In the genomic region with DNA sequence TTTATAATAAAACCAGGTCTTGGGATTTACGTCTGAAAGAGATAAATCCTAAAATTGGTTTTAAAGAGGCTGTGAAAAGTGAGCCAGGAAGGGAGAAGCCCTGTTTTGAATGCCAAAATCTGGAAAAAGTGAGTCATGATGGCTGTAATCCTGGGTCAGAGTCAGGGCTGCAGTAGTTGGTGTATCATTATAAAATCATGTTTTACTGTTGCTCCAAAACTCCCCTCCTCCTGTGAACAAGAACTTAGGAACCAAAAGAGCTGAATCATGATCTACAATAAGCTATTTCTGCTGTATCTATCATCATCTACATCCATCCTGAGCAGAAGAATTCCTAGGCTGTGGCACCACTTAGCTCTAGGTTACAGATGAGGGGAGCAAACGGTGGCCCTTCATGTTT, we compare ENCODE assay signal across 15 cellular contexts.
A peak's percentile ranks its signal among the peaks of the same experiment; 100 is the strongest.
DNase-seq lines count a peak whose midpoint lies in the region; ATAC-seq and FAIRE-seq lines count a peak whose summit lies in the region.
"Had no signal": no experiment of that assay in that cellular context is flagged by ENCODE, and none has a peak within 500 bp of the region (broad histone marks: within the 10 kb centered on the region; RNA-seq: fewer than 3 reads in every experiment).

No MANE protein-coding gene starts in this region.

- H3K27ac Mint-ChIP-seq in stimulated activated naive CD8-positive, alpha-beta T cell treated with anti-CD3 and anti-CD28 coated beads, Interleukin-15, amount 100 ng/mL, for 72 hours = no peak overlapping the region
- H3K27ac Mint-ChIP-seq: naive B cell, T-cell had no signal

- no peak overlapping the region for H3K4me3 ChIP-seq in MG63
- H3K4me3 ChIP-seq in skeletal muscle cell (ENCODE audit: low read depth, low read length) = no peak overlapping the region
- H3K4me3 ChIP-seq: PC-9, stomach had no signal

- peak; percentile 0 for DNase-seq in EL
- DNase-seq in MG63 = peak; percentile 72
- peak; percentile 87 for DNase-seq in fibroblast of peridontal ligament (ENCODE audit: extremely low read depth)
- DNase-seq in skeletal muscle cell (ENCODE audit: low read depth) = peak; percentile 82
- no peak for DNase-seq in frontal cortex (ENCODE audit: low spot score in 2 of 2)
- DNase-seq in stimulated activated naive CD8-positive, alpha-beta T cell treated with anti-CD3 and anti-CD28 coated beads, Interleukin-15, amount 100 ng/mL, for 72 hours = no peak
- DNase-seq: activated T-cell treated with anti-CD3 and anti-CD28 coated beads for 4 hours, naive B cell, NCI-H345, PC-9, stomach, T-cell had no signal

- no peaks in the 10 kb centered on the region for H3K27me3 ChIP-seq in MG63
- H3K27me3 ChIP-seq: stomach had no signal

- H3K4me3 Mint-ChIP-seq in stimulated activated naive CD8-positive, alpha-beta T cell treated with anti-CD3 and anti-CD28 coated beads, Interleukin-15, amount 100 ng/mL, for 72 hours = no peak overlapping the region
- H3K4me3 Mint-ChIP-seq: naive B cell, T-cell had no signal

- H3K36me3 ChIP-seq in MG63 = no peaks in the 10 kb centered on the region
- H3K36me3 ChIP-seq: stomach had no signal

- no peak for ATAC-seq in stimulated activated naive CD8-positive, alpha-beta T cell treated with anti-CD3 and anti-CD28 coated beads, Interleukin-15, amount 100 ng/mL, for 72 hours
- ATAC-seq in GM18502 (IDR thresholded peaks at IDR 0.05; ENCODE audit: poor library complexity, unreplicated experiment) (no peak), HG03439 (IDR thresholded peaks at IDR 0.05; ENCODE audit: unreplicated experiment) (no peak)
- ATAC-seq: sciatic nerve, T-cell had no signal

- H3K27me3 Mint-ChIP-seq in stimulated activated naive CD8-positive, alpha-beta T cell treated with anti-CD3 and anti-CD28 coated beads, Interleukin-15, amount 100 ng/mL, for 72 hours = no peaks in the 10 kb centered on the region
- H3K27me3 Mint-ChIP-seq: naive B cell, T-cell had no signal

- H3K9me3 Mint-ChIP-seq in stimulated activated naive CD8-positive, alpha-beta T cell treated with anti-CD3 and anti-CD28 coated beads, Interleukin-15, amount 100 ng/mL, for 72 hours = peaks cover 0 to 4% of the 10 kb centered on the region in 2 donors

- H3K4me1 Mint-ChIP-seq in stimulated activated naive CD8-positive, alpha-beta T cell treated with anti-CD3 and anti-CD28 coated beads, Interleukin-15, amount 100 ng/mL, for 72 hours = no peaks in the 10 kb centered on the region
- H3K4me1 Mint-ChIP-seq: naive B cell, T-cell had no signal

- no peaks in the 10 kb centered on the region for H3K9me3 ChIP-seq in MG63
- H3K9me3 ChIP-seq: stomach had no signal

- FAIRE-seq in frontal cortex (lab: Jason Lieb, UNC) = no peak

Comparison
In these comparisons a context has a peak if more than half of its experiments do, and no peak if none do; other contexts are left out.
1. DNase-seq: peak in EL (single experiment), MG63 (single experiment), fibroblast of peridontal ligament (single experiment) and skeletal muscle cell (single experiment); none in frontal cortex (0 of 2) and stimulated activated naive CD8-positive, alpha-beta T cell treated with anti-CD3 and anti-CD28 coated beads, Interleukin-15, amount 100 ng/mL, for 72 hours (0 of 2).